Comparison of ENCODE assay signal across 23 cellular contexts in the genomic region with DNA sequence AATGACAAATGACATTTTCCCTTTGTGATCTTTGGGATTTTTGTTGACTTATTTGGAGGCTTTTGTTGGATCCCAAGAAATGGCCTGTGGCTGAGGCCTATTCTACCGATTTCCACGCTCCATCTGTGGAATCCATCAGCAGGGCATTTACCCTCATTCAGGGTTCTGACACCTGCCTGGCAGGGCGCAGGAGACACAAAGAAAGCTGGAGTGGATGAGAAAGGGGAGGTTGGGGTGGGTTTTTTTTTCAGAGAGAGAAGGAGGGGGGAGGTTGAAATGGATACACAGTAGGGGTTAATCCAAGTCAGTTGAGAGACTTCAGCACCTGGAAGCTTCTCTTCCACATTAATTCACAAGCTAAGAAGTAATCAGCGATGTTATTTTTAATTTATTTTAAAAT. TPM values are rescaled to one million over a fixed set of nuclear protein-coding genes. Genes with fewer than 3 reads are reported as not detected.
"Had no signal": no experiment of that assay in that cellular context is flagged by ENCODE, and none has a peak within 500 bp of the region (broad histone marks: within the 10 kb centered on the region; RNA-seq: fewer than 3 reads in every experiment).

No MANE protein-coding gene starts in this region.

- H3K27me3 ChIP-seq: brain microvascular endothelial cell, testis had no signal

- H3K4me2 ChIP-seq: smooth muscle cell had no signal

- H3K9me3 ChIP-seq: colonic mucosa, heart left ventricle, testis had no signal

- H3K36me3 ChIP-seq: brain microvascular endothelial cell, colonic mucosa, heart left ventricle had no signal

- H3K4me3 ChIP-seq: colonic mucosa, smooth muscle cell, testis had no signal

- H3K4me1 ChIP-seq: colonic mucosa, testis had no signal

- ATAC-seq: activated CD8-positive, alpha-beta T cell treated with anti-CD3 and anti-CD28 coated beads, Interleukin-2, amount 10 ng/mL, durations not matched to agents 7 days and 5 days; activated naive CD8-positive, alpha-beta T cell treated with anti-CD3 and anti-CD28 coated beads, Interleukin-2, amount 50 U/mL, for 24 hours; activated T-cell treated with anti-CD3 and anti-CD28 coated beads, Interleukin-2, amount 50 U/mL, for 4 hours; naive thymus-derived CD8-positive, alpha-beta T cell; sciatic nerve; stimulated activated memory B cell treated with anti-CD40 and anti-IgM and Interleukin-4, amounts not matched to agents 10 μg/mL and 1 μg/mL and 100 μg/mL, for 72 hours had no signal

- DNase-seq: activated CD4-positive, alpha-beta T cell treated with anti-CD3 and anti-CD28 coated beads, Interleukin-2, amount 10 ng/mL, durations not matched to agents 7 days and 5 days; activated CD8-positive, alpha-beta T cell treated with anti-CD3 and anti-CD28 coated beads, Interleukin-2, amount 10 ng/mL, durations not matched to agents 7 days and 5 days; activated effector memory CD4-positive, alpha-beta T cell treated with Interleukin-2 at 50 U/mL for 16 hours; activated naive CD4-positive, alpha-beta T cell treated with anti-CD3 and anti-CD28 coated beads, Interleukin-2, amount 10 ng/mL, durations not matched to agents 7 days and 5 days; activated naive CD8-positive, alpha-beta T cell treated with anti-CD3 and anti-CD28 coated beads, Interleukin-2, amount 50 U/mL, for 24 hours; activated T-cell treated with anti-CD3 and anti-CD28 coated beads, Interleukin-2, amount 50 U/mL, for 4 hours; anterior cingulate cortex; brain microvascular endothelial cell; colonic mucosa; heart left ventricle; naive thymus-derived CD8-positive, alpha-beta T cell; nucleus accumbens; stimulated activated CD4-positive, alpha-beta T cell treated with anti-CD3 and anti-CD28 coated beads, Interleukin-4, amount 100 ng/mL, for 24 hours; T1000; testis had no signal

- H3K4me3 Mint-ChIP-seq: activated CD4-positive, alpha-beta T cell treated with anti-CD3 and anti-CD28 coated beads, Interleukin-2, amount 10 ng/mL, durations not matched to agents 7 days and 5 days; activated CD8-positive, alpha-beta T cell treated with anti-CD3 and anti-CD28 coated beads, Interleukin-2, amount 10 ng/mL, durations not matched to agents 7 days and 5 days; activated naive CD4-positive, alpha-beta T cell treated with anti-CD3 and anti-CD28 coated beads, Interleukin-2, amount 10 ng/mL, durations not matched to agents 7 days and 5 days; activated naive CD8-positive, alpha-beta T cell treated with anti-CD3 and anti-CD28 coated beads, Interleukin-2, amount 50 U/mL, for 24 hours; activated T-cell treated with anti-CD3 and anti-CD28 coated beads, Interleukin-2, amount 50 U/mL, for 4 hours; central memory CD8-positive, alpha-beta T cell; naive thymus-derived CD8-positive, alpha-beta T cell; stimulated activated memory B cell treated with anti-CD40 and anti-IgM and Interleukin-4, amounts not matched to agents 10 μg/mL and 1 μg/mL and 100 μg/mL, for 72 hours had no signal

- H3K4me1 Mint-ChIP-seq: activated CD4-positive, alpha-beta T cell treated with anti-CD3 and anti-CD28 coated beads, Interleukin-2, amount 10 ng/mL, durations not matched to agents 7 days and 5 days; activated naive CD4-positive, alpha-beta T cell treated with anti-CD3 and anti-CD28 coated beads, Interleukin-2, amount 10 ng/mL, durations not matched to agents 7 days and 5 days; central memory CD8-positive, alpha-beta T cell; naive thymus-derived CD8-positive, alpha-beta T cell; stimulated activated memory B cell treated with anti-CD40 and anti-IgM and Interleukin-4, amounts not matched to agents 10 μg/mL and 1 μg/mL and 100 μg/mL, for 72 hours had no signal

- H3K27ac ChIP-seq: brain microvascular endothelial cell, colonic mucosa, testis had no signal

- H3K36me3 Mint-ChIP-seq: activated naive CD4-positive, alpha-beta T cell treated with anti-CD3 and anti-CD28 coated beads, Interleukin-2, amount 10 ng/mL, durations not matched to agents 7 days and 5 days; stimulated activated memory B cell treated with anti-CD40 and anti-IgM and Interleukin-4, amounts not matched to agents 10 μg/mL and 1 μg/mL and 100 μg/mL, for 72 hours had no signal

- H3K9me3 Mint-ChIP-seq: activated CD4-positive, alpha-beta T cell treated with anti-CD3 and anti-CD28 coated beads, Interleukin-2, amount 10 ng/mL, durations not matched to agents 7 days and 5 days; activated naive CD4-positive, alpha-beta T cell treated with anti-CD3 and anti-CD28 coated beads, Interleukin-2, amount 10 ng/mL, durations not matched to agents 7 days and 5 days; activated naive CD8-positive, alpha-beta T cell treated with anti-CD3 and anti-CD28 coated beads, Interleukin-2, amount 50 U/mL, for 24 hours; activated T-cell treated with anti-CD3 and anti-CD28 coated beads, Interleukin-2, amount 50 U/mL, for 4 hours; central memory CD8-positive, alpha-beta T cell; stimulated activated memory B cell treated with anti-CD40 and anti-IgM and Interleukin-4, amounts not matched to agents 10 μg/mL and 1 μg/mL and 100 μg/mL, for 72 hours had no signal

- H3K27ac Mint-ChIP-seq: activated CD4-positive, alpha-beta T cell treated with anti-CD3 and anti-CD28 coated beads, Interleukin-2, amount 10 ng/mL, durations not matched to agents 7 days and 5 days; activated CD8-positive, alpha-beta T cell treated with anti-CD3 and anti-CD28 coated beads, Interleukin-2, amount 10 ng/mL, durations not matched to agents 7 days and 5 days; activated naive CD4-positive, alpha-beta T cell treated with anti-CD3 and anti-CD28 coated beads, Interleukin-2, amount 10 ng/mL, durations not matched to agents 7 days and 5 days; activated naive CD8-positive, alpha-beta T cell treated with anti-CD3 and anti-CD28 coated beads, Interleukin-2, amount 50 U/mL, for 24 hours; naive thymus-derived CD8-positive, alpha-beta T cell; stimulated activated memory B cell treated with anti-CD40 and anti-IgM and Interleukin-4, amounts not matched to agents 10 μg/mL and 1 μg/mL and 100 μg/mL, for 72 hours had no signal

RNA-seq across cellular contexts. Expression of a gene that starts 59.7 kb away (rescaled TPM):
- total RNA-seq: activated CD4-positive, alpha-beta T cell treated with anti-CD3 and anti-CD28 coated beads, Interleukin-2, amount 10 ng/mL, durations not matched to agents 7 days and 5 days; activated CD8-positive, alpha-beta T cell treated with anti-CD3 and anti-CD28 coated beads, Interleukin-2, amount 10 ng/mL, durations not matched to agents 7 days and 5 days; activated T-cell treated with anti-CD3 and anti-CD28 coated beads, Interleukin-2, amount 50 U/mL, for 4 hours; frontal cortex; naive thymus-derived CD8-positive, alpha-beta T cell; sciatic nerve; T-helper 1 cell treated with Interleukin-12 subunit alpha and Interleukin-12 subunit beta and Interleukin-4 antibody, amounts not matched to agents 30 ng/mL and 1 ng/mL, for 36 hours; ureter had no signal
- polyA plus RNA-seq: esophagus; heart left ventricle; naive thymus-derived CD8-positive, alpha-beta T cell; smooth muscle cell had no signal
